ENCODE assay signal across 9 cellular contexts in the genomic region with DNA sequence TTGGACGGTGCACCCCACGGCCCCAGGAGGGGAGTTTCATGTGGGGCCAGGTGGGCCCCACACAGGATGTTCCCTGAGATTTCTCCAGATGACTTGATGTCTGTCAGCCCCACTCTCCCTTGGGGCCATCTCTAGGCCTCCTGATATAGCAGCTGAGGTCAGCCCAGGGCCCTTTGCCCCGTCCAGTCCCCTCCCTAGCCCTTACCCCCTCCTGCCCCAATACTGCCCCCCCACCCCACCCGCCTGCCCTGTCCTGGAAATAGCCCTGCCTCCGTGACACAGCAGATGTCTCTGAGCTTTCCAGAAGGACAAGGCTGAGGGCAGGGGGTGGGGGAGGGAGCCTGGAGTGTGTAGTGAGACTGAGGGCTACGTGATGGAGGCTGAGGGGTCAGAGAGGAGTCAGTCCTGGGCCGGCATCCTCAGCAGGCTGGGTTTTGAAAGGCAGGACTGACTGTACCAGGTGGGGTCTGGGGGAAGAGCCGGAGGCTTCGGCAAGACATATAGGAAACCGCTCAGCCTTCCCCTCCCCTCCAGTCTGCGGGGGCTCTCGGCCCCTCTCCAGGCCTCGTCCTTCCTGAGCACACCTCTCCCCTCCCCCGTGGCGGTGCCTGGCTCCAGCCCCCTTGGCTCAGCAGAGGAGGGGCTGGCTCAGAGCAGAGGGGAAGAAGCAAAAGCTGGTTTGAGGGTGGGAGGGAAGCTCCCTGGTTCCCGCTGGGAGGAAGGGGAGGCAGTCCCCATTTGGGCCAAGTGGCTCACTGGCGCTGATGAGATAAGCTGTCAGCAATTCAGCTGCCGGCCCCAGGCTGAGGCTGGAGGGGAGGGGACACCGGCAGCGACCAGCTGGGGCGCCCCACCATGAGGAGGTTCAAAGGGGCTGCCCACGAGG. TPM values are rescaled to one million over a fixed set of nuclear protein-coding genes. Genes with fewer than 3 reads are reported as not detected.
DNase-seq lines count a peak whose midpoint lies in the region; ATAC-seq, FAIRE-seq and TF ChIP-seq lines count a peak whose summit lies in the region.
"Had no signal": no experiment of that assay in that cellular context is flagged by ENCODE, and none has a peak within 500 bp of the region (broad histone marks: within the 10 kb centered on the region; RNA-seq: fewer than 3 reads in every experiment).

No MANE protein-coding gene starts in this region.

- H3K27ac ChIP-seq in endodermal cell (ENCODE audit: low read depth, low read length) (peak overlapping the region; percentile 99), small intestine (ENCODE audit: low read depth in 1 of 2, low read length in 1 of 2) (peak overlapping the region in 1 of 2 donors; percentile 55)

- H3K9me3 Mint-ChIP-seq in endodermal cell, result no peaks in the 10 kb centered on the region
- H3K9me3 Mint-ChIP-seq in naive thymus-derived CD8-positive, alpha-beta T cell, result no peaks in the 10 kb centered on the region

- H3K4me1 ChIP-seq in endodermal cell (ENCODE audit: control insufficient read depth, insufficient read depth, low read length), result peaks cover 7% of the 10 kb centered on the region
- no peaks in the 10 kb centered on the region for H3K4me1 ChIP-seq in small intestine (ENCODE audit: control insufficient read depth in 2 of 2, insufficient read depth in 1 of 2, low read depth in 1 of 2, low read length in 1 of 2)

- POLR2A ChIA-PET in naive thymus-derived CD8-positive, alpha-beta T cell (lab: Charles Lee), result interaction anchor here (1.0 to 1.1 kb wide), 2 partner anchors 13 to 35 kb away, joined by 3 to 4 read pairs; no protein-coding TSS in a partner anchor

- no peaks in the 10 kb centered on the region for H3K36me3 Mint-ChIP-seq in endodermal cell (ENCODE audit: low read depth)
- no peaks in the 10 kb centered on the region for H3K36me3 Mint-ChIP-seq in naive thymus-derived CD8-positive, alpha-beta T cell

- H3K27ac Mint-ChIP-seq in endodermal cell, result no peak overlapping the region
- H3K27ac Mint-ChIP-seq in naive thymus-derived CD8-positive, alpha-beta T cell, result peak overlapping the region in 1 of 10 donors; percentile 59

- peak overlapping the region; percentile 63 for H3K4me3 Mint-ChIP-seq in endodermal cell
- H3K4me3 Mint-ChIP-seq in naive thymus-derived CD8-positive, alpha-beta T cell, result peak overlapping the region in 6 of 10 donors; percentile 45 to 81 (median 62)

- H3K27me3 ChIP-seq in endodermal cell (ENCODE audit: control insufficient read depth, insufficient read depth, low read length, poor library complexity, severe bottlenecking) (peaks cover 11% of the 10 kb centered on the region), small intestine (ENCODE audit: control insufficient read depth in 2 of 2, insufficient read depth in 2 of 2, low read length in 2 of 2) (peaks cover 0 to 9% of the 10 kb centered on the region in 2 donors)

- H3K4me3 ChIP-seq in endodermal cell (ENCODE audit: low read length) (peak overlapping the region; percentile 80), small intestine (ENCODE audit: low read depth in 1 of 2, low read length in 2 of 2) (no peak overlapping the region)

- no peak for FAIRE-seq in small intestine (lab: Jason Lieb, UNC)

- peak overlapping the region; percentile 11 for H3K9ac ChIP-seq in endodermal cell (ENCODE audit: extremely low read depth, low read length, poor library complexity, severe bottlenecking)

- peaks cover 25% of the 10 kb centered on the region for H3K4me1 Mint-ChIP-seq in endodermal cell
- peaks cover 5 to 28% (median 18%) of the 10 kb centered on the region in 4 donors for H3K4me1 Mint-ChIP-seq in naive thymus-derived CD8-positive, alpha-beta T cell

- DNase-seq in AG20443 (ENCODE audit: low spot score), result peak; percentile 40
- DNase-seq in NCI-H1694 (lab: John Stamatoyannopoulos, UW), result peak; percentile 55
- peak; percentile 91 for DNase-seq in endodermal cell
- DNase-seq in naive thymus-derived CD8-positive, alpha-beta T cell, result no peak
- DNase-seq in NCI-H1105 treated with DMSO at 0.1 percent for 48 hours (lab: John Stamatoyannopoulos, UW), result no peak
- no peak for DNase-seq in activated naive CD4-positive, alpha-beta T cell treated with anti-CD3 and anti-CD28 coated beads, Interleukin-2, amount 50 U/mL, for 16 hours
- DNase-seq in small intestine, result no peak
- DNase-seq in amniotic stem cell (lab: John Stamatoyannopoulos, UW), result no peak

- H3K27me3 Mint-ChIP-seq in endodermal cell (ENCODE audit: insufficient read depth), result peaks cover 39% of the 10 kb centered on the region
- H3K27me3 Mint-ChIP-seq in naive thymus-derived CD8-positive, alpha-beta T cell, result peaks cover 10 to 34% (median 23%) of the 10 kb centered on the region in 5 donors

- ATAC-seq in naive thymus-derived CD8-positive, alpha-beta T cell, result no peak

- no peaks in the 10 kb centered on the region for H3K9me3 ChIP-seq in endodermal cell (ENCODE audit: control insufficient read depth, low read length)
- no peaks in the 10 kb centered on the region for H3K9me3 ChIP-seq in small intestine (ENCODE audit: control insufficient read depth, low read depth)

- H3K36me3 ChIP-seq in endodermal cell (ENCODE audit: control insufficient read depth, insufficient read depth, low read length) (peaks cover 8% of the 10 kb centered on the region), small intestine (ENCODE audit: control insufficient read depth in 2 of 2, insufficient read depth in 2 of 2, low read length in 2 of 2) (no peaks in the 10 kb centered on the region)

- 7 to 9% methylated on average over 5 to 19 of the region's 22 CpGs for WGBS in endodermal cell (ENCODE audit: insufficient coverage in 1 of 2, insufficient read length in 1 of 2), 2 experiments
- 14 to 23% (median 19%) methylated on average over 19 to 22 of the region's 22 CpGs for WGBS in small intestine, 3 donors

- no peak for TF ChIP-seq CTCF in endodermal cell (conservative IDR thresholded peaks at IDR 0.05)

RNA-seq across cellular contexts. Expression of gene FLNC, which starts 2.0 kb away (rescaled TPM):
- 10 to 100 TPM in 1 of 2 donors, 1 to 10 TPM in 1; 6.6 to 11.5 TPM for total RNA-seq in endodermal cell
- 25.3 TPM for polyA plus RNA-seq in endodermal cell (2013, experiment 1 of 2)
- 28.7 TPM for polyA plus RNA-seq in endodermal cell (2013, experiment 2 of 2)
- total RNA-seq in naive thymus-derived CD8-positive, alpha-beta T cell, result not detected
- under 1 TPM in 1 of 3 donors, not detected in 2; 0.01 TPM for polyA plus RNA-seq in naive thymus-derived CD8-positive, alpha-beta T cell
- polyA plus RNA-seq in small intestine, result 10 to 100 TPM in 2 of 3 donors, 1 to 10 TPM in 1; 8.1 to 13.0 (median 10.1) TPM

RNA-seq across cellular contexts. Expression of gene ATP6V1F, which starts 30.4 kb away (rescaled TPM):
- total RNA-seq in endodermal cell, result 100 to 1,000 TPM; 122 to 157 TPM
- polyA plus RNA-seq in endodermal cell (2013, experiment 1 of 2), result 128 TPM
- 128 TPM for polyA plus RNA-seq in endodermal cell (2013, experiment 2 of 2)
- total RNA-seq in naive thymus-derived CD8-positive, alpha-beta T cell, result 10 to 100 TPM; 65.1 to 69.2 TPM
- 100 to 1,000 TPM; 305 to 319 (median 313) TPM for polyA plus RNA-seq in naive thymus-derived CD8-positive, alpha-beta T cell
- 100 to 1,000 TPM; 145 to 239 (median 162) TPM for polyA plus RNA-seq in small intestine

RNA-seq across cellular contexts. Expression of gene CCDC136, which starts 40.5 kb away (rescaled TPM):
- 10 to 100 TPM; 46.0 to 51.2 TPM for total RNA-seq in endodermal cell
- 53.3 TPM for polyA plus RNA-seq in endodermal cell (2013, experiment 1 of 2)
- 41.1 TPM for polyA plus RNA-seq in endodermal cell (2013, experiment 2 of 2)
- 10 to 100 TPM; 16.0 to 16.5 TPM for total RNA-seq in naive thymus-derived CD8-positive, alpha-beta T cell
- 1 to 10 TPM in 2 of 3 donors, under 1 TPM in 1; 0.43 to 3.4 (median 1.1) TPM for polyA plus RNA-seq in naive thymus-derived CD8-positive, alpha-beta T cell
- 1 to 10 TPM in 1 of 3 donors, under 1 TPM in 2; 0.22 to 2.3 (median 0.81) TPM for polyA plus RNA-seq in small intestine

RNA-seq across cellular contexts. Expression of gene OPN1SW, which starts 56.6 kb away (rescaled TPM):
- total RNA-seq in endodermal cell, result not detected
- not detected for polyA plus RNA-seq in endodermal cell (2013, experiment 1 of 2)
- polyA plus RNA-seq in endodermal cell (2013, experiment 2 of 2), result 0.25 TPM
- not detected for total RNA-seq in naive thymus-derived CD8-positive, alpha-beta T cell
- polyA plus RNA-seq in naive thymus-derived CD8-positive, alpha-beta T cell, result under 1 TPM in 1 of 3 donors, not detected in 2; 0.24 TPM
- not detected for polyA plus RNA-seq in small intestine
- total RNA-seq: NCI-H460 had no signal

Comparison
In these comparisons a context has a peak if more than half of its experiments do, and no peak if none do; other contexts are left out.
1. DNase-seq: peak in AG20443 (single experiment), NCI-H1694 (single experiment) and endodermal cell (single experiment); none in naive thymus-derived CD8-positive, alpha-beta T cell (0 of 10), NCI-H1105 treated with DMSO at 0.1 percent for 48 hours (single experiment), activated naive CD4-positive, alpha-beta T cell treated with anti-CD3 and anti-CD28 coated beads, Interleukin-2, amount 50 U/mL, for 16 hours (single experiment), small intestine (single experiment) and amniotic stem cell (single experiment).
2. RNA of gene FLNC, which starts 2.0 kb away (total RNA-seq): 6.6 to 11.5 TPM in endodermal cell; not detected in naive thymus-derived CD8-positive, alpha-beta T cell; every median in the first group is over 4 times any median in the second.